In the genomic region with DNA sequence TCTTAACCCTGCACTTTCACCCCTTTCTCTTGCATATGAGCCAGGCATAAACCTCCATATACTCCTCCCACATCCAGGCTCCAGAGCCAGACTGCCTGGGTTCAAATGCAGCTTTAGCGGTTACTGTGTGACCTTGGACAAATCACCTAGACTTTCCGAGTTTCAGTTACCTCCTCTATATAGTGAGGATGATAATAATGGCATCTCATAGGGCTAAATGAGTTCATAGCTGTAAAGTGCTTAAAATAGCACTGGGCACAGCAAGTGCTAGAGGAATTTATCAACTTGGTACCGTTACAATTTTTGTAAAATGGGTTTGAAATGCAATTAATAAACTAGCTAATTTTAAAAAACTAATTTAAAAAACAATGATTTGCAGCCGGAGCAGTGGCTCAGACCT, we compare ENCODE assay signal across 13 cellular contexts. TPM values are rescaled to one million over a fixed set of nuclear protein-coding genes. Genes with fewer than 3 reads are reported as not detected.
"Had no signal": no experiment of that assay in that cellular context is flagged by ENCODE, and none has a peak within 500 bp of the region (broad histone marks: within the 10 kb centered on the region; RNA-seq: fewer than 3 reads in every experiment).

No MANE protein-coding gene starts in this region.

- H3K4me3 Mint-ChIP-seq: activated CD4-positive, alpha-beta T cell treated with anti-CD3 and anti-CD28 coated beads, Interleukin-2, amount 10 ng/mL, durations not matched to agents 24 days and 14 days had no signal

- H3K4me3 ChIP-seq: ascending aorta, breast epithelium, pancreas had no signal

- H3K9me3 ChIP-seq: ascending aorta, breast epithelium, pancreas had no signal

- H3K27ac ChIP-seq: pancreas had no signal

- H3K36me3 ChIP-seq: breast epithelium had no signal

- FAIRE-seq: frontal cortex, pancreas, TTC549 had no signal

- H3K27me3 Mint-ChIP-seq: activated B cell treated with CpG ODN at 0.5 μM for 24 hours; activated CD4-positive, alpha-beta T cell treated with anti-CD3 and anti-CD28 coated beads, Interleukin-2, amount 10 ng/mL, durations not matched to agents 24 days and 14 days had no signal

- H3K4me1 ChIP-seq: breast epithelium, pancreas had no signal

- H3K27me3 ChIP-seq: ascending aorta, breast epithelium, pancreas had no signal

- H3K9me3 Mint-ChIP-seq: activated B cell treated with CpG ODN at 0.5 μM for 24 hours; activated CD4-positive, alpha-beta T cell treated with anti-CD3 and anti-CD28 coated beads, Interleukin-2, amount 10 ng/mL, durations not matched to agents 24 days and 14 days had no signal

- DNase-seq: activated B cell treated with CpG ODN at 0.5 μM for 24 hours; activated CD4-positive, alpha-beta T cell treated with anti-CD3 and anti-CD28 coated beads, Interleukin-2, amount 10 ng/mL, durations not matched to agents 24 days and 14 days; activated CD8-positive, alpha-beta T cell treated with anti-CD3 and anti-CD28 coated beads, Interleukin-2, amount 10 ng/mL, durations not matched to agents 7 days and 5 days; dermis blood vessel endothelial cell; head of caudate nucleus; left cardiac atrium; pancreas; stimulated activated CD4-positive, alpha-beta T cell treated with anti-CD3 and anti-CD28 coated beads, Interleukin-2, amount 100 ng/mL, for 48 hours; stimulated activated naive CD4-positive, alpha-beta T cell had no signal

RNA-seq across cellular contexts. Expression of a gene that starts 53.4 kb away (rescaled TPM):
- total RNA-seq: activated B cell treated with CpG ODN at 0.5 μM for 24 hours; activated CD8-positive, alpha-beta T cell treated with anti-CD3 and anti-CD28 coated beads, Interleukin-2, amount 10 ng/mL, durations not matched to agents 7 days and 5 days had no signal
